ENCODE assay signal across 9 cellular contexts in genomic region chr2:160408205-160408561, GRCh38.
DNase-seq lines count a peak whose midpoint lies in the region; ATAC-seq and TF ChIP-seq lines count a peak whose summit lies in the region.
"Had no signal": no experiment of that assay in that cellular context is flagged by ENCODE, and none has a peak within 500 bp of the region (broad histone marks: within the 10 kb centered on the region; RNA-seq: fewer than 3 reads in every experiment).

No MANE protein-coding gene starts in this region.

- no peaks in the 10 kb centered on the region for H3K9me2 ChIP-seq in PC-9 (ENCODE audit: insufficient read depth)

- no peak overlapping the region for H4K91ac ChIP-seq in neuronal stem cell (ENCODE audit: low read depth, low read length, poor library complexity)

- H3K14ac ChIP-seq in neuronal stem cell (ENCODE audit: low read length) = no peak overlapping the region

- no peaks in the 10 kb centered on the region for H3K9me3 ChIP-seq in BLaER1 treated with 17β-estradiol and CSF1 and Interleukin-3, amounts not matched to agents 10 nM and 100 nM (replicated peaks in 1 of 11)
- H3K9me3 ChIP-seq in PC-9 (ENCODE audit: insufficient read depth, low read depth) = no peaks in the 10 kb centered on the region
- H3K9me3 ChIP-seq in neuronal stem cell (replicated peaks in 1 of 2; ENCODE audit: control insufficient read depth in 2 of 2, insufficient read depth in 1 of 2, low read depth in 1 of 2, low read length in 2 of 2) = no peaks in the 10 kb centered on the region

- H4K8ac ChIP-seq in neuronal stem cell (ENCODE audit: low read depth, low read length) = no peak overlapping the region

- H3K27me3 ChIP-seq in BLaER1 treated with 17β-estradiol and CSF1 and Interleukin-3, amounts not matched to agents 10 nM and 100 nM = no peaks in the 10 kb centered on the region
- H3K27me3 ChIP-seq in PC-9 (ENCODE audit: insufficient read depth, low read depth) (no peaks in the 10 kb centered on the region), neuronal stem cell (ENCODE audit: control insufficient read depth in 3 of 3, insufficient read depth in 3 of 3, low read depth in 1 of 3, low read length in 3 of 3) (peaks cover 0 to 15% (median 0%) of the 10 kb centered on the region in 3 experiments)

- peaks cover 50% of the 10 kb centered on the region for H3K79me2 ChIP-seq in PC-9 (ENCODE audit: low read depth)

- H3K27ac ChIP-seq in BLaER1 treated with 17β-estradiol and CSF1 and Interleukin-3, amounts not matched to agents 10 nM and 100 nM = peak overlapping the region; percentile 87 to 99 (median 93)
- no peak overlapping the region for H3K27ac ChIP-seq in PC-9
- no peak overlapping the region for H3K27ac ChIP-seq in neuronal stem cell (replicated peaks; ENCODE audit: low read length)

- H3K27me3 Mint-ChIP-seq in endothelial cell (ENCODE audit: unreplicated experiment) = peaks cover 22% of the 10 kb centered on the region

- H3K4me3 ChIP-seq in BLaER1 treated with 17β-estradiol and CSF1 and Interleukin-3, amounts not matched to agents 10 nM and 100 nM = peak overlapping the region; percentile 81 to 98 (median 94)
- peak overlapping the region; percentile 39; the same call in 1 of the 2 replicates for H3K4me3 ChIP-seq in PC-9
- peak overlapping the region; percentile 61 to 95 for H3K4me3 ChIP-seq in neuronal stem cell (ENCODE audit: low read length in 2 of 2)
- H3K4me3 ChIP-seq: K562 had no signal

- peaks cover 26% of the 10 kb centered on the region for H3F3A ChIP-seq in PC-9 (ENCODE audit: insufficient read depth, low read depth)

- CTCF ChIA-PET in PC-9 (lab: Charles Lee) = no interaction called here

- no peaks in the 10 kb centered on the region; a peak in 1 of 22 replicates for H3K36me3 ChIP-seq in BLaER1 treated with 17β-estradiol and CSF1 and Interleukin-3, amounts not matched to agents 10 nM and 100 nM
- no peaks in the 10 kb centered on the region for H3K36me3 ChIP-seq in PC-9 (ENCODE audit: low read depth)
- H3K36me3 ChIP-seq in neuronal stem cell (replicated peaks in 1 of 2; ENCODE audit: control insufficient read depth in 2 of 2, insufficient read depth in 2 of 2, low read length in 2 of 2) = no peaks in the 10 kb centered on the region

- no peak for ATAC-seq in GM18867 (IDR thresholded peaks at IDR 0.05; ENCODE audit: unreplicated experiment)

- peak overlapping the region; percentile 93 for H3K4me3 Mint-ChIP-seq in endothelial cell (ENCODE audit: unreplicated experiment)

- no peak for DNase-seq in PC-9
- no peak for DNase-seq in endothelial cell (ENCODE audit: low spot score)
- DNase-seq in neuronal stem cell (ENCODE audit: low spot score) = no peak
- no peak for DNase-seq in NCI-H2029 treated with DMSO at 0.1 percent for 48 hours (lab: John Stamatoyannopoulos, UW)
- DNase-seq in T1000 (lab: John Stamatoyannopoulos, UW) = no peak
- no peak for DNase-seq in HPDE6-E6E7 (ENCODE audit: extremely low spot score)

- no peaks in the 10 kb centered on the region for H3K9me3 Mint-ChIP-seq in endothelial cell (ENCODE audit: unreplicated experiment)

- H2AK5ac ChIP-seq in neuronal stem cell (ENCODE audit: low read depth, low read length) = no peak overlapping the region

- H3K27ac Mint-ChIP-seq in endothelial cell (ENCODE audit: unreplicated experiment) = peak overlapping the region; percentile 98

- no CpG with 5 or more reads among the region's 18 CpGs for WGBS in neuronal stem cell (ENCODE audit: extremely low coverage in 2 of 2, insufficient read length in 2 of 2, insufficient replicate concordance in 1 of 2), 2 donors

- no peak overlapping the region for H2BK5ac ChIP-seq in neuronal stem cell (ENCODE audit: low read length)

- H4K20me1 ChIP-seq in BLaER1 treated with 17β-estradiol and CSF1 and Interleukin-3, amounts not matched to agents 10 nM and 100 nM = peaks cover 0 to 33% (median 0%) of the 10 kb centered on the region in 11 experiments; a peak in 6 of 22 replicates
- peaks cover 4% of the 10 kb centered on the region; the same call in 1 of the 2 replicates for H4K20me1 ChIP-seq in PC-9 (ENCODE audit: insufficient read depth)

- no peak overlapping the region for H3K4ac ChIP-seq in neuronal stem cell (ENCODE audit: low read length)

- H3K23ac ChIP-seq in neuronal stem cell (ENCODE audit: low read depth, low read length, poor library complexity) = no peak overlapping the region

- no peaks in the 10 kb centered on the region for H3K79me1 ChIP-seq in neuronal stem cell (ENCODE audit: low read depth, low read length)

- TF ChIP-seq CTCF in PC-9 (conservative IDR thresholded peaks at IDR 0.05) (no peak), endothelial cell (IDR thresholded peaks at IDR 0.05; ENCODE audit: unreplicated experiment) (no peak)

- H2BK12ac ChIP-seq in neuronal stem cell (ENCODE audit: low read length) = no peak overlapping the region

- H2BK120ac ChIP-seq in neuronal stem cell (ENCODE audit: low read depth, low read length) = peak overlapping the region; percentile 29

- H3K18ac ChIP-seq in neuronal stem cell (ENCODE audit: low read length) = peak overlapping the region; percentile 83

- H3K4me1 ChIP-seq in BLaER1 treated with 17β-estradiol and CSF1 and Interleukin-3, amounts not matched to agents 10 nM and 100 nM = peaks cover 67 to 79% (median 74%) of the 10 kb centered on the region in 10 experiments
- H3K4me1 ChIP-seq in PC-9 (replicated peaks; ENCODE audit: insufficient read depth) = peaks cover 40% of the 10 kb centered on the region
- peaks cover 20 to 32% of the 10 kb centered on the region in 2 donors for H3K4me1 ChIP-seq in neuronal stem cell (ENCODE audit: control insufficient read depth in 2 of 2, insufficient read depth in 1 of 2, low read depth in 1 of 2, low read length in 2 of 2)

- no peak overlapping the region for H2BK15ac ChIP-seq in neuronal stem cell (ENCODE audit: low read length)

- POLR2A ChIA-PET in PC-9 (lab: Charles Lee; ENCODE audit: unreplicated experiment) = no interaction called here

- H2AFZ ChIP-seq in PC-9 (no peak overlapping the region), neuronal stem cell (ENCODE audit: low read length) (peak overlapping the region; percentile 66)

- intact Hi-C loops in PC-9 (cut with micrococcal nuclease; ENCODE audit: unreplicated experiment) = loop anchor here (10.0 kb wide), 2 partner anchors 53 to 337 kb away; no protein-coding TSS in a partner anchor

- H3K4me1 Mint-ChIP-seq in endothelial cell (ENCODE audit: unreplicated experiment) = peaks cover 64% of the 10 kb centered on the region

- TSS peak; percentile 21 for BruUV-seq in PC-9 (replicated peaks; lab: Mats Ljungman, UMichigan)

- peaks cover 16% of the 10 kb centered on the region for H3K36me3 Mint-ChIP-seq in endothelial cell (ENCODE audit: low read depth, unreplicated experiment)

- H3K9ac ChIP-seq in BLaER1 treated with 17β-estradiol and CSF1 and Interleukin-3, amounts not matched to agents 10 nM and 100 nM = peak overlapping the region; percentile 92 to 99 (median 95)
- peak overlapping the region; percentile 13 for H3K9ac ChIP-seq in neuronal stem cell (ENCODE audit: low read depth, low read length, poor library complexity)

- peak overlapping the region; percentile 84 to 98 (median 89) for H3K4me2 ChIP-seq in BLaER1 treated with 17β-estradiol and CSF1 and Interleukin-3, amounts not matched to agents 10 nM and 100 nM
- peak overlapping the region; percentile 60 for H3K4me2 ChIP-seq in PC-9
- H3K4me2 ChIP-seq in neuronal stem cell (ENCODE audit: insufficient read depth, low read length, poor library complexity, severe bottlenecking) = peak overlapping the region; percentile 84

Comparison
In these comparisons a context has a peak if more than half of its experiments do, and no peak if none do; other contexts are left out.
1. H3K27ac ChIP-seq: peak in BLaER1 treated with 17β-estradiol and CSF1 and Interleukin-3, amounts not matched to agents 10 nM and 100 nM (11 of 11); none in PC-9 (single experiment) and neuronal stem cell (single experiment).
2. H3K4me3 ChIP-seq: peak in every context shown above with its lines; median percentile 94 in BLaER1 treated with 17β-estradiol and CSF1 and Interleukin-3, amounts not matched to agents 10 nM and 100 nM; 78 in neuronal stem cell; 39 in PC-9.
3. Peak in every context shown above with its lines, with median percentiles within 50 percentile points of each other: H3K4me2 ChIP-seq.